Comparison of ENCODE assay signal across 10 cellular contexts in genomic region chr7:155722118-155722517, GRCh38.
DNase-seq lines count a peak whose midpoint lies in the region; ATAC-seq and TF ChIP-seq lines count a peak whose summit lies in the region.
"Had no signal": no experiment of that assay in that cellular context is flagged by ENCODE, and none has a peak within 500 bp of the region (broad histone marks: within the 10 kb centered on the region; RNA-seq: fewer than 3 reads in every experiment).

No MANE protein-coding gene starts in this region.

- H3K4me3 ChIP-seq in cardiac muscle cell, result no peak overlapping the region
- H3K4me3 ChIP-seq in aorta (ENCODE audit: low read length in 2 of 2), result no peak overlapping the region
- H3K4me3 ChIP-seq: sigmoid colon had no signal

- H3K9me3 ChIP-seq in cardiac muscle cell (ENCODE audit: low read depth) (no peaks in the 10 kb centered on the region), aorta (ENCODE audit: control insufficient read depth, low read length) (no peaks in the 10 kb centered on the region)
- H3K9me3 ChIP-seq: sigmoid colon had no signal

- ATAC-seq in left ventricle myocardium superior (no peak), HG02840 (IDR thresholded peaks at IDR 0.05; ENCODE audit: low FRiP score, unreplicated experiment) (peak; percentile 64), aorta (ENCODE audit: low FRiP score) (no peak)
- no peak for ATAC-seq in stimulated activated naive CD8-positive, alpha-beta T cell treated with anti-CD3 and anti-CD28 coated beads, Interleukin-15, amount 100 ng/mL, for 72 hours

- H3K4me3 Mint-ChIP-seq in stimulated activated naive CD8-positive, alpha-beta T cell treated with anti-CD3 and anti-CD28 coated beads, Interleukin-15, amount 100 ng/mL, for 72 hours, result peak overlapping the region; percentile 8 to 37

- H3K27ac ChIP-seq in cardiac muscle cell (peak overlapping the region; percentile 15), aorta (ENCODE audit: low read depth in 1 of 2, low read length in 2 of 2) (no peak overlapping the region)
- H3K27ac ChIP-seq: epithelial cell of prostate, sigmoid colon had no signal

- peaks cover 30% of the 10 kb centered on the region for H3K4me1 Mint-ChIP-seq in stimulated activated naive CD8-positive, alpha-beta T cell treated with anti-CD3 and anti-CD28 coated beads, Interleukin-15, amount 100 ng/mL, for 72 hours

- no peaks in the 10 kb centered on the region for H3K27me3 ChIP-seq in cardiac muscle cell
- no peaks in the 10 kb centered on the region for H3K27me3 ChIP-seq in aorta (ENCODE audit: control insufficient read depth in 1 of 2, insufficient read depth in 2 of 2, low read length in 1 of 2)
- H3K27me3 ChIP-seq: sigmoid colon had no signal

- H3K36me3 ChIP-seq in cardiac muscle cell (peaks cover 14% of the 10 kb centered on the region), aorta (ENCODE audit: control insufficient read depth in 1 of 2, insufficient read depth in 2 of 2, low read length in 1 of 2) (peaks cover 0 to 2% of the 10 kb centered on the region in 2 donors)

- DNase-seq in cardiac muscle cell (ENCODE audit: low read depth in 1 of 2, low spot score in 1 of 2) (no peak), left ventricle myocardium superior (no peak), MV-4-11 (lab: John Stamatoyannopoulos, UW) (peak; percentile 37), SHP77 treated with DMSO at 0.1 percent for 48 hours (lab: John Stamatoyannopoulos, UW) (no peak), aorta (no peak), amygdala (lab: John Stamatoyannopoulos, UW) (no peak)
- DNase-seq in stimulated activated naive CD8-positive, alpha-beta T cell treated with anti-CD3 and anti-CD28 coated beads, Interleukin-15, amount 100 ng/mL, for 72 hours, result no peak
- DNase-seq: sigmoid colon had no signal

- no peak for TF ChIP-seq CTCF in cardiac muscle cell (IDR thresholded peaks at IDR 0.05; ENCODE audit: low read depth, low read length)

- H3K9me3 Mint-ChIP-seq in stimulated activated naive CD8-positive, alpha-beta T cell treated with anti-CD3 and anti-CD28 coated beads, Interleukin-15, amount 100 ng/mL, for 72 hours, result no peaks in the 10 kb centered on the region

- WGBS in aorta, 2 donors, result 61% methylated on average over 2 of the region's 2 CpGs

- intact Hi-C loops in left ventricle myocardium superior (cut with micrococcal nuclease) (no loop called here), aorta (cut with DNase I) (no loop called here)

- H3K4me1 ChIP-seq in cardiac muscle cell (ENCODE audit: low read depth) (peaks cover 11% of the 10 kb centered on the region), aorta (ENCODE audit: control insufficient read depth in 1 of 2, insufficient read depth in 2 of 2, low read length in 2 of 2) (no peaks in the 10 kb centered on the region)

- H3K27ac Mint-ChIP-seq in stimulated activated naive CD8-positive, alpha-beta T cell treated with anti-CD3 and anti-CD28 coated beads, Interleukin-15, amount 100 ng/mL, for 72 hours, result peak overlapping the region in 1 of 2 donors; percentile 81

- no peaks in the 10 kb centered on the region for H3K27me3 Mint-ChIP-seq in stimulated activated naive CD8-positive, alpha-beta T cell treated with anti-CD3 and anti-CD28 coated beads, Interleukin-15, amount 100 ng/mL, for 72 hours
